Comparison of ENCODE assay signal across 34 cellular contexts in the genomic region with DNA sequence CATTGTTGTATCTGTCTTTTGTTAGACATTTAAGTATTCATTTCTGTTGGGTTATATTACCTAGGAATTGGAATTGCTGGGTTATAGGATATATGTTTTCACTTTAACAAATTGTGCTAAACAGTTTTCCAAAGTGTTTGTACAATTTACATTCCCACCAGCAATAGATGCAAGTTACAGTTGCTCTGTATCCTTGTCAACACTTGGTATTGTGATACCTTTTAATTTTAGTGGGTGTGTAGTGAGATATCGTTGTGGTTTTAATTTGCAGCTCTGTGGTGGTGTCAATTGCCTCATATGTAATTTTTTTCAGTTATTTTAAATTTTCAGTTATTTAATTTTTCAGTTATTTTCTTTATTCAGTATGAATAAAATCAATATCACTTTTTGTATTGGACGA.
"Had no signal": no experiment of that assay in that cellular context is flagged by ENCODE, and none has a peak within 500 bp of the region (broad histone marks: within the 10 kb centered on the region; RNA-seq: fewer than 3 reads in every experiment).

No MANE protein-coding gene starts in this region.

- H3K27me3 ChIP-seq: MG63 had no signal

- H3K9me3 ChIP-seq: MG63 had no signal

- H3K4me3 ChIP-seq: MG63 had no signal

- DNase-seq: Karpas-422, Kasumi-1, MG63, MM.1S, MV-4-11, NCI-H1048, NCI-H1092, NCI-H1092 treated with DMSO at 0.1 percent for 48 hours, NCI-H1105, NCI-H1105 treated with DMSO at 0.1 percent for 48 hours, NCI-H1417, NCI-H1417 treated with DMSO at 0.1 percent for 48 hours, NCI-H1436, NCI-H1436 treated with DMSO at 0.1 percent for 48 hours, NCI-H146, NCI-H1694, NCI-H1694 treated with DMSO at 0.1 percent for 48 hours, NCI-H187, NCI-H187 treated with DMSO at 0.1 percent for 48 hours, NCI-H1930, NCI-H2029, NCI-H2029 treated with DMSO at 0.1 percent for 48 hours, NCI-H2081, NCI-H2081 treated with DMSO at 0.1 percent for 48 hours, NCI-H2107, NCI-H2171, NCI-H2171 treated with DMSO at 0.1 percent for 48 hours, NCI-H2227 treated with DMSO at 0.1 percent for 48 hours, NCI-H226, NCI-H345, NCI-H446, NCI-H446 treated with DMSO at 0.1 percent for 48 hours, NCI-H510A, NCI-H510A treated with DMSO at 0.1 percent for 48 hours had no signal
